11 cellular contexts compared by ENCODE assay signal in genomic region chr1:228073870-228074545, GRCh38. TPM values are rescaled to one million over a fixed set of nuclear protein-coding genes. Genes with fewer than 3 reads are reported as not detected.
DNase-seq lines count a peak whose midpoint lies in the region; ATAC-seq, FAIRE-seq and TF ChIP-seq lines count a peak whose summit lies in the region.
"Had no signal": no experiment of that assay in that cellular context is flagged by ENCODE, and none has a peak within 500 bp of the region (broad histone marks: within the 10 kb centered on the region; RNA-seq: fewer than 3 reads in every experiment).

No MANE protein-coding gene starts in this region.

- no peak for DNase-seq in AG09319 (ENCODE audit: extremely low read depth, low read depth)
- peak; percentile 89 for DNase-seq in H7
- DNase-seq in RWPE1 (ENCODE audit: low spot score): no peak
- no peak for DNase-seq in kidney
- DNase-seq in HCEC 1CT: no peak
- DNase-seq in hippocampal formation (lab: John Stamatoyannopoulos, UW): no peak
- DNase-seq: gastrocnemius medialis, MG63 had no signal

- no peaks in the 10 kb centered on the region for H3K9me3 ChIP-seq in kidney (ENCODE audit: control insufficient read depth in 1 of 2, low read length in 2 of 2)
- H3K9me3 ChIP-seq: gastrocnemius medialis, MG63, neutrophil had no signal

- no peak for ATAC-seq in GM18868 (IDR thresholded peaks at IDR 0.05; ENCODE audit: unreplicated experiment)
- no peak for ATAC-seq in HG03097 (IDR thresholded peaks at IDR 0.05; ENCODE audit: low FRiP score, unreplicated experiment)
- ATAC-seq: gastrocnemius medialis had no signal

- POLR2A ChIA-PET in RWPE1 (lab: Yijun Ruan, JAX; ENCODE audit: low non-redundant PET): no interaction called here

- H3K36me3 ChIP-seq in H7 (replicated peaks; ENCODE audit: control insufficient read depth, insufficient read depth, low read length) (no peaks in the 10 kb centered on the region), kidney (ENCODE audit: control insufficient read depth in 1 of 2, insufficient read depth in 2 of 2, low read length in 2 of 2) (no peaks in the 10 kb centered on the region)
- H3K36me3 ChIP-seq: gastrocnemius medialis, MG63, neutrophil had no signal

- peaks cover 67% of the 10 kb centered on the region for H3K27me3 ChIP-seq in H7 (ENCODE audit: control insufficient read depth, insufficient read depth, low read length)
- H3K27me3 ChIP-seq: MG63 had no signal

- CTCF ChIA-PET in RWPE1 (lab: Yijun Ruan, JAX): interaction anchor here (0.7 to 2.0 kb wide), 13 partner anchors 23 to 302 kb away, joined by 3 to 15 read pairs (median 3); partner anchors contain the start of gene WNT3A

- no peak overlapping the region for H3K4me3 ChIP-seq in H7 (ENCODE audit: insufficient read depth, low read depth, low read length)
- no peak overlapping the region for H3K4me3 ChIP-seq in kidney (ENCODE audit: low read length in 2 of 2)
- H3K4me3 ChIP-seq: gastrocnemius medialis, MG63 had no signal

- FAIRE-seq in kidney (lab: Jason Lieb, UNC): no peak

- H3K9ac ChIP-seq in kidney (ENCODE audit: low read length in 2 of 2): no peak overlapping the region

- no peak overlapping the region for H3K27ac ChIP-seq in RWPE1
- H3K27ac ChIP-seq in kidney (ENCODE audit: low read depth in 2 of 2, low read length in 2 of 2): no peak overlapping the region
- H3K27ac ChIP-seq: gastrocnemius medialis, neutrophil had no signal

- peak; percentile 16 for TF ChIP-seq CTCF in AG09319 (IDR thresholded peaks at IDR 0.05; ENCODE audit: low read depth, low read length)
- peak; percentile 49 for TF ChIP-seq CTCF in RWPE1 (conservative IDR thresholded peaks at IDR 0.05; ENCODE audit: low read depth)
- TF ChIP-seq CTCF in kidney (IDR thresholded peaks at IDR 0.05; ENCODE audit: borderline replicate concordance, extremely low read depth, insufficient read depth): peak; percentile 14

- intact Hi-C loops in kidney (cut with DNase I): no loop called here

- H3K4me1 ChIP-seq in kidney (ENCODE audit: control insufficient read depth in 1 of 2, insufficient read depth in 1 of 2, low read depth in 1 of 2, low read length in 2 of 2): no peaks in the 10 kb centered on the region
- H3K4me1 ChIP-seq: gastrocnemius medialis had no signal

RNA-seq across cellular contexts. Expression of gene ARF1, which starts 8.5 kb away (rescaled TPM):
- total RNA-seq in H7 (2014; rRNA removed; shearing (Covaris generic)): 292 and 326 TPM in 2 replicates
- 383 TPM for total RNA-seq in kidney
- polyA plus RNA-seq in kidney (ENCODE audit: insufficient read depth, low read depth, low replicate concordance): 398 TPM

RNA-seq across cellular contexts. Expression of gene C1orf35, which starts 29.1 kb away (rescaled TPM):
- total RNA-seq in H7 (2014; rRNA removed; shearing (Covaris generic)): 38.9 and 45.7 TPM in 2 replicates
- 17.4 TPM for total RNA-seq in kidney
- 17.6 TPM for polyA plus RNA-seq in kidney (ENCODE audit: insufficient read depth, low read depth, low replicate concordance)

RNA-seq across cellular contexts. Expression of gene MRPL55, which starts 35.1 kb away (rescaled TPM):
- total RNA-seq in H7 (2014; rRNA removed; shearing (Covaris generic)): 109 and 172 TPM in 2 replicates
- 37.8 TPM for total RNA-seq in kidney
- 141 TPM for polyA plus RNA-seq in kidney (ENCODE audit: insufficient read depth, low read depth, low replicate concordance)
